8 cellular contexts compared by ENCODE assay signal in genomic region chr2:101309211-101309700, GRCh38. TPM values are rescaled to one million over a fixed set of nuclear protein-coding genes. Genes with fewer than 3 reads are reported as not detected.
A peak's percentile ranks its signal among the peaks of the same experiment; 100 is the strongest.
DNase-seq lines count a peak whose midpoint lies in the region; ATAC-seq and TF ChIP-seq lines count a peak whose summit lies in the region.

No MANE protein-coding gene starts in this region.

- H3K27me3 ChIP-seq in left ventricle myocardium inferior (ENCODE audit: low read depth) (no peaks in the 10 kb centered on the region), body of pancreas (no peaks in the 10 kb centered on the region), muscle layer of colon (ENCODE audit: control insufficient read depth in 1 of 2, insufficient read depth in 2 of 2, low read length in 2 of 2) (no peaks in the 10 kb centered on the region), upper lobe of right lung (no peaks in the 10 kb centered on the region)

- H3K9me3 ChIP-seq in left ventricle myocardium inferior (replicated peaks) (no peaks in the 10 kb centered on the region), body of pancreas (no peaks in the 10 kb centered on the region), muscle layer of colon (ENCODE audit: low read length) (no peaks in the 10 kb centered on the region), upper lobe of right lung (no peaks in the 10 kb centered on the region)

- H3K36me3 ChIP-seq in left ventricle myocardium inferior (no peaks in the 10 kb centered on the region), body of pancreas (replicated peaks in 1 of 2; ENCODE audit: insufficient read depth in 1 of 2, low read depth in 2 of 2) (no peaks in the 10 kb centered on the region), muscle layer of colon (ENCODE audit: insufficient read depth, low read length) (no peaks in the 10 kb centered on the region), upper lobe of right lung (no peaks in the 10 kb centered on the region)

- TF ChIP-seq CTCF in left ventricle myocardium inferior (IDR thresholded peaks at IDR 0.05; ENCODE audit: borderline replicate concordance) (no peak), body of pancreas (IDR thresholded peaks at IDR 0.05) (no peak), upper lobe of right lung (IDR thresholded peaks at IDR 0.05) (no peak)

- H3K27ac ChIP-seq in left ventricle myocardium inferior (replicated peaks) (peak overlapping the region; percentile 92), body of pancreas (peak overlapping the region in 3 of 4 donors; percentile 86 to 93 (median 89)), muscle layer of colon (ENCODE audit: low read depth, low read length) (peak overlapping the region; percentile 81), upper lobe of right lung (peak overlapping the region; percentile 95)

- H3K4me3 ChIP-seq in left ventricle myocardium inferior: peak overlapping the region; percentile 96
- no peak overlapping the region for H3K4me3 ChIP-seq in body of pancreas
- peak overlapping the region; percentile 88 to 97 for H3K4me3 ChIP-seq in muscle layer of colon (ENCODE audit: low read depth in 1 of 2, low read length in 2 of 2)
- peak overlapping the region; percentile 95 for H3K4me3 ChIP-seq in upper lobe of right lung

- DNase-seq in left ventricle myocardium inferior (no peak), Right ventricle myocardium superior (no peak), body of pancreas (no peak), upper lobe of right lung (no peak), SHP77 treated with DMSO at 0.1 percent for 48 hours (lab: John Stamatoyannopoulos, UW) (no peak), NCI-H526 treated with DMSO at 0.1 percent for 48 hours (lab: John Stamatoyannopoulos, UW) (no peak), RPMI8226 (no peak)

- H3K4me1 ChIP-seq in left ventricle myocardium inferior (peaks cover 47% of the 10 kb centered on the region), body of pancreas (peaks cover 51% of the 10 kb centered on the region), muscle layer of colon (ENCODE audit: insufficient read depth, low read length) (peaks cover 29% of the 10 kb centered on the region), upper lobe of right lung (peaks cover 21% of the 10 kb centered on the region)

- TF ChIP-seq POLR2A in body of pancreas (IDR thresholded peaks at IDR 0.05): no peak

- H3K9ac ChIP-seq in muscle layer of colon (ENCODE audit: low read length): no peak overlapping the region

- 81 to 92% methylated on average over 6 of the region's 6 CpGs for WGBS in body of pancreas, 2 donors

- ATAC-seq in Right ventricle myocardium superior (ENCODE audit: poor library complexity): no peak
- no peak for ATAC-seq in body of pancreas
- ATAC-seq in upper lobe of right lung: no peak

- intact Hi-C loops in left ventricle myocardium inferior (cut with micrococcal nuclease) (no loop called here), Right ventricle myocardium superior (cut with DNase I) (no loop called here), body of pancreas (cut with DNase I) (no loop called here), upper lobe of right lung (cut with DNase I) (no loop called here)

RNA-seq across cellular contexts. Expression of gene RNF149, which starts 0.8 kb away (rescaled TPM):
- total RNA-seq in left ventricle myocardium inferior (12.0 TPM), Right ventricle myocardium superior (14.0 TPM), body of pancreas (10 to 100 TPM; 38.6 to 47.7 TPM), upper lobe of right lung (94.0 TPM)

RNA-seq across cellular contexts. Expression of gene CNOT11, which starts 56.6 kb away (rescaled TPM):
- total RNA-seq in left ventricle myocardium inferior (33.8 TPM), Right ventricle myocardium superior (33.1 TPM), body of pancreas (10 to 100 TPM; 10.2 to 34.5 TPM), upper lobe of right lung (30.6 TPM)

Comparison
In these comparisons a context has a peak if more than half of its experiments do, and no peak if none do; other contexts are left out.
1. H3K4me3 ChIP-seq: peak in left ventricle myocardium inferior (single experiment), muscle layer of colon (2 of 2) and upper lobe of right lung (single experiment); none in body of pancreas (0 of 2).
2. Peak in every context shown above with its lines, with median percentiles within 50 percentile points of each other: H3K27ac ChIP-seq.